In genomic region chrX:41259516-41259915, GRCh38 we compare ENCODE assay signal across 23 cellular contexts.
DNase-seq lines count a peak whose midpoint lies in the region; ATAC-seq, FAIRE-seq and TF ChIP-seq lines count a peak whose summit lies in the region.
"Had no signal": no experiment of that assay in that cellular context is flagged by ENCODE, and none has a peak within 500 bp of the region (broad histone marks: within the 10 kb centered on the region; RNA-seq: fewer than 3 reads in every experiment).

No MANE protein-coding gene starts in this region.

- 30 to 47% methylated on average over 13 of the region's 13 CpGs for WGBS in pancreas, 2 donors

- DNase-seq in DMS53 (lab: John Stamatoyannopoulos, UW) (peak; percentile 27), DMS53 treated with DMSO at 0.1 percent for 48 hours (lab: John Stamatoyannopoulos, UW; ENCODE audit: unreplicated experiment) (no peak), NCI-H1092 treated with DMSO at 0.1 percent for 48 hours (lab: John Stamatoyannopoulos, UW) (peak; percentile 29), WTC11 (ENCODE audit: low spot score) (peak; percentile 13), pancreas (peak; percentile 37 to 79 (median 63)), NCI-H748 (lab: John Stamatoyannopoulos, UW; ENCODE audit: unreplicated experiment) (no peak), iPS-NIHi11 (ENCODE audit: low spot score) (no peak)
- DNase-seq: activated CD4-positive, alpha-beta T cell treated with anti-CD3 and anti-CD28 coated beads, Interleukin-2, amount 50 U/mL, for 1 hour; activated CD8-positive, alpha-beta memory T cell treated with anti-CD3 and anti-CD28 coated beads, Interleukin-2, amount 50 U/mL, for 48 hours; activated effector memory CD4-positive, alpha-beta T cell treated with Interleukin-2 at 50 U/mL for 16 hours; GM23248; NCI-H2107; NCI-H748 treated with DMSO at 0.1 percent for 48 hours; nucleus accumbens; T-helper 2 cell; uterus had no signal

- TF ChIP-seq CTCF in WTC11 (IDR thresholded peaks at IDR 0.05) (no peak), pancreas (IDR thresholded peaks at IDR 0.05) (no peak)

- no peak overlapping the region for H3K4me3 Mint-ChIP-seq in WTC11

- intact Hi-C loops in pancreas (cut with DNase I): no loop called here

- 0 out of 2 replicates have a peak, but pooled peaks cover 2% of the 10 kb centered on the region for H3K36me3 Mint-ChIP-seq in WTC11

- ATAC-seq in WTC11: no peak
- peak; percentile 74 to 92 (median 86) for ATAC-seq in pancreas
- ATAC-seq in GM19023 (IDR thresholded peaks at IDR 0.05; ENCODE audit: unreplicated experiment): no peak

- H3K27me3 Mint-ChIP-seq in WTC11 (ENCODE audit: low read depth): no peaks in the 10 kb centered on the region; the same call in 1 of the 2 replicates

- H3K27me3 ChIP-seq in pancreas: no peaks in the 10 kb centered on the region
- H3K27me3 ChIP-seq: BLaER1, SJSA1, uterus had no signal

- H3K4me1 ChIP-seq in pancreas: no peaks in the 10 kb centered on the region
- H3K4me1 ChIP-seq: BLaER1, SJSA1, uterus had no signal

- H3K4me1 Mint-ChIP-seq in WTC11: no peaks in the 10 kb centered on the region

- peaks cover 3% of the 10 kb centered on the region; the same call in 1 of the 2 replicates for H3K9me3 Mint-ChIP-seq in WTC11

- H3K27ac Mint-ChIP-seq in WTC11: no peak overlapping the region

- H3K36me3 ChIP-seq in pancreas: no peaks in the 10 kb centered on the region
- H3K36me3 ChIP-seq: BLaER1, SJSA1, uterus had no signal

- CTCF ChIA-PET in WTC11 (lab: Charles Lee): interaction anchor here (1.1 to 1.4 kb wide), 2 partner anchors 33 to 79 kb away, joined by 3 read pairs; no protein-coding TSS in a partner anchor

- H3K9me3 ChIP-seq in pancreas: no peaks in the 10 kb centered on the region
- H3K9me3 ChIP-seq: SJSA1, uterus had no signal

- POLR2A ChIA-PET in WTC11 (lab: Charles Lee): no interaction called here

- no peak for FAIRE-seq in pancreas (lab: Jason Lieb, UNC)
- FAIRE-seq: G401.6 had no signal

- H3K4me3 ChIP-seq in pancreas: no peak overlapping the region
- H3K4me3 ChIP-seq: BLaER1, coronary artery, GM23248, SJSA1, uterus had no signal

- H3K27ac ChIP-seq in pancreas: no peak overlapping the region
- H3K27ac ChIP-seq: 22Rv1, BLaER1, coronary artery, GM23248, KMS-11, SJSA1, uterus had no signal

TF ChIP-seq in WTC11, 78 proteins besides CTCF, POLR2A, EP300 and RAD21:
- TF ChIP-seq GTF2I (CRISPR knock-in tag; conservative IDR thresholded peaks at IDR 0.05): no peak
- no peak for TF ChIP-seq SMAD4 (CRISPR knock-in tag; IDR thresholded peaks at IDR 0.05)
- no peak for TF ChIP-seq PRRX2 (CRISPR knock-in tag; IDR thresholded peaks at IDR 0.05)
- TF ChIP-seq HMGXB4 (CRISPR knock-in tag; IDR thresholded peaks at IDR 0.05): no peak
- no peak for TF ChIP-seq E2F1 (CRISPR knock-in tag; IDR thresholded peaks at IDR 0.05)

Comparison
In these comparisons a context has a peak if more than half of its experiments do, and no peak if none do; other contexts are left out.
1. DNase-seq: peak in DMS53 (single experiment), NCI-H1092 treated with DMSO at 0.1 percent for 48 hours (single experiment), WTC11 (single experiment) and pancreas (6 of 6); none in DMS53 treated with DMSO at 0.1 percent for 48 hours (single experiment), NCI-H748 (single experiment) and iPS-NIHi11 (single experiment).
2. ATAC-seq: peak in pancreas (4 of 4); none in WTC11 (single experiment) and GM19023 (single experiment).